11 cellular contexts compared by ENCODE assay signal in the genomic region with DNA sequence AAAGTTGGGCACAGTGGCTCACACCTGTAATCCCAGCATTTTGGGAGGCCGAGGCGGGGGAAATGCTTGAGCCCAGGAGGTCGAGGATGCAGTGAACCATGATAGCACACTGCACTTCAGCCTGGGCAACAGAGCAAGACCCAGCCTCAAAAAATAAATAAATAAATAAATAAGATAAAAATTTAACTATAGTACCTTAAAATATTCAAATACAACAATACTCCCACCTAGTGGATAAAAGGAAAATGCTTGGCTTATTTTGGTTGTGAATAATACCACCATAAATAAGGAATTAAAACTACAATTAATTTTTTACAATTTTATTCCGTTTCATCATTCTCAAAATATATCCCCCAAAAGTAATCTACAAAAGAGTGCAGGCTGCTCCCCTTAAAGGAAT. TPM values are rescaled to one million over a fixed set of nuclear protein-coding genes. Genes with fewer than 3 reads are reported as not detected.
DNase-seq lines count a peak whose midpoint lies in the region; ATAC-seq and TF ChIP-seq lines count a peak whose summit lies in the region.
"Had no signal": no experiment of that assay in that cellular context is flagged by ENCODE, and none has a peak within 500 bp of the region (broad histone marks: within the 10 kb centered on the region; RNA-seq: fewer than 3 reads in every experiment).

No MANE protein-coding gene starts in this region.

- ATAC-seq in right cardiac atrium (no peak), RWPE2 (ENCODE audit: low read depth) (no peak), foreskin keratinocyte (no peak), HG02798 (IDR thresholded peaks at IDR 0.05; ENCODE audit: poor library complexity, unreplicated experiment) (no peak)

- H3K4me3 ChIP-seq in left ventricle myocardium inferior (no peak overlapping the region), right cardiac atrium (ENCODE audit: low read length) (no peak overlapping the region), RWPE2 (ENCODE audit: severe bottlenecking) (no peak overlapping the region)

- no peak for DNase-seq in left ventricle myocardium inferior
- DNase-seq in right cardiac atrium: no peak
- no peak for DNase-seq in RWPE2 (ENCODE audit: low spot score)
- no peak for DNase-seq in foreskin keratinocyte
- no peak for DNase-seq in stimulated activated CD4-positive, alpha-beta T cell treated with anti-CD3 and anti-CD28 coated beads, Interleukin-2, amount 100 ng/mL, for 24 hours
- no peak for DNase-seq in NCI-H146 (lab: John Stamatoyannopoulos, UW)
- DNase-seq in NCI-H226: no peak
- DNase-seq: activated T-cell treated with anti-CD3 and anti-CD28 coated beads for 4 hours, hippocampal formation, NCI-H526 treated with DMSO at 0.1 percent for 48 hours had no signal

- 89% methylated on average over 4 of the region's 4 CpGs for WGBS in right cardiac atrium

- no peak overlapping the region for H3K27ac ChIP-seq in left ventricle myocardium inferior (replicated peaks)
- H3K27ac ChIP-seq in right cardiac atrium (ENCODE audit: low read length): no peak overlapping the region
- H3K27ac ChIP-seq in RWPE2 (ENCODE audit: poor library complexity, severe bottlenecking): no peak overlapping the region
- H3K27ac ChIP-seq in foreskin keratinocyte: no peak overlapping the region

- TF ChIP-seq CTCF in left ventricle myocardium inferior (IDR thresholded peaks at IDR 0.05; ENCODE audit: borderline replicate concordance) (peak; percentile 61), RWPE2 (IDR thresholded peaks at IDR 0.05; ENCODE audit: poor library complexity, severe bottlenecking) (peak; percentile 51), foreskin keratinocyte (conservative IDR thresholded peaks at IDR 0.05) (peak; percentile 72)

- peaks cover 6% of the 10 kb centered on the region for H3K4me1 ChIP-seq in left ventricle myocardium inferior
- H3K4me1 ChIP-seq in right cardiac atrium (ENCODE audit: control insufficient read depth, insufficient read depth, low read length): no peaks in the 10 kb centered on the region
- no peaks in the 10 kb centered on the region for H3K4me1 ChIP-seq in RWPE2 (ENCODE audit: insufficient read depth, poor library complexity, severe bottlenecking)
- no peaks in the 10 kb centered on the region for H3K4me1 ChIP-seq in foreskin keratinocyte

- H3K27me3 ChIP-seq in left ventricle myocardium inferior (ENCODE audit: low read depth): no peaks in the 10 kb centered on the region
- no peaks in the 10 kb centered on the region for H3K27me3 ChIP-seq in right cardiac atrium (ENCODE audit: control insufficient read depth, insufficient read depth)
- no peaks in the 10 kb centered on the region for H3K27me3 ChIP-seq in RWPE2 (ENCODE audit: insufficient read depth, poor library complexity, severe bottlenecking)
- no peaks in the 10 kb centered on the region for H3K27me3 ChIP-seq in foreskin keratinocyte

- intact Hi-C loops in left ventricle myocardium inferior (cut with micrococcal nuclease): no loop called here
- intact Hi-C loops in right cardiac atrium (cut with DNase I): no loop called here

- H3K36me3 ChIP-seq in left ventricle myocardium inferior (peaks cover 20% of the 10 kb centered on the region), RWPE2 (ENCODE audit: low read depth) (peaks cover 77% of the 10 kb centered on the region)

- H3K9me3 ChIP-seq in left ventricle myocardium inferior (replicated peaks) (no peaks in the 10 kb centered on the region), right cardiac atrium (ENCODE audit: control insufficient read depth, low read length) (no peaks in the 10 kb centered on the region), RWPE2 (ENCODE audit: severe bottlenecking) (no peaks in the 10 kb centered on the region)

RNA-seq across cellular contexts. Expression of gene PSMG1, which starts 8.1 kb away (rescaled TPM):
- total RNA-seq in left ventricle myocardium inferior (20.7 TPM), right cardiac atrium (10 to 100 TPM; 19.8 to 28.3 (median 23.7) TPM), foreskin keratinocyte (105 and 113 TPM in 2 replicates)
- polyA plus RNA-seq in right cardiac atrium (28.9 TPM), foreskin keratinocyte (129 and 149 TPM in 2 replicates)
